In genomic region chr9:129113645-129114304, GRCh38 we compare ENCODE assay signal across 2 cellular contexts.
TF ChIP-seq lines count a peak whose summit lies in the region.

No MANE protein-coding gene starts in this region.

TF ChIP-seq in HEK293, 187 proteins besides CTCF, POLR2A, EP300 and RAD21:
- TF ChIP-seq EGR2 (tag by site-specific recombination; IDR thresholded peaks at IDR 0.05; ENCODE audit: low read depth) = peak; percentile 85
- no peak for TF ChIP-seq ATF2 (tag by site-specific recombination; IDR thresholded peaks at IDR 0.05; ENCODE audit: low read depth)
- TF ChIP-seq ZFHX2 (tag by site-specific recombination; conservative IDR thresholded peaks at IDR 0.05) = peak; percentile 78
- no peak for TF ChIP-seq ZNF140 (tag by site-specific recombination; IDR thresholded peaks at IDR 0.05)
- peak; percentile 40; the same call in 1 of the 2 replicates for TF ChIP-seq ZNF341 (tag by site-specific recombination; IDR thresholded peaks at IDR 0.05; ENCODE audit: low read depth)
TF ChIP-seq in HEK293: peak in this region for 3.

TF ChIP-seq in GM12878, 131 proteins besides CTCF, POLR2A, EP300 and RAD21:
- TF ChIP-seq HSF1 (IDR thresholded peaks at IDR 0.05; ENCODE audit: low read depth, low read length) = no peak
- no peak for TF ChIP-seq SRF (IDR thresholded peaks at IDR 0.05; ENCODE audit: low read depth in 2 of 2, low read length in 2 of 2)
- TF ChIP-seq MLLT1 (IDR thresholded peaks at IDR 0.05) = 0 out of 2 replicates have a peak, but pooled peaks have one; percentile 21
- TF ChIP-seq WRNIP1 (IDR thresholded peaks at IDR 0.05; ENCODE audit: borderline replicate concordance, low read depth, low read length) = no peak
- TF ChIP-seq SKIL (IDR thresholded peaks at IDR 0.05; ENCODE audit: low read depth, poor library complexity, severe bottlenecking) = no peak
- no peak for TF ChIP-seq BACH1 (IDR thresholded peaks at IDR 0.05; ENCODE audit: borderline replicate concordance)
- TF ChIP-seq CHD1 (IDR thresholded peaks at IDR 0.05; ENCODE audit: low read depth, low read length) = no peak
- TF ChIP-seq IKZF1 (conservative IDR thresholded peaks at IDR 0.05) = peak; percentile 31; the same call in 1 of the 2 replicates
- TF ChIP-seq MTA2 (IDR thresholded peaks at IDR 0.05; ENCODE audit: low read depth) = no peak
- no peak for TF ChIP-seq CEBPB (IDR thresholded peaks at IDR 0.05; ENCODE audit: borderline replicate concordance in 1 of 2, low read depth in 2 of 2, low read length in 2 of 2)
- no peak for TF ChIP-seq BCLAF1 (IDR thresholded peaks at IDR 0.05)
- no peak for TF ChIP-seq CHD2 (IDR thresholded peaks at IDR 0.05; ENCODE audit: borderline replicate concordance, low read depth, low read length)
- no peak for TF ChIP-seq CUX1 (IDR thresholded peaks at IDR 0.05; ENCODE audit: insufficient replicate concordance, low read depth, low read length)
- TF ChIP-seq RUNX3 (IDR thresholded peaks at IDR 0.05; ENCODE audit: low read length) = no peak
- TF ChIP-seq KLF5 (IDR thresholded peaks at IDR 0.05; ENCODE audit: partially characterized antibody) = no peak
- TF ChIP-seq ZZZ3 (IDR thresholded peaks at IDR 0.05; ENCODE audit: control insufficient read depth, insufficient read length, low read depth) = no peak
